In genomic region chr3:13869944-13870343, GRCh38 we compare ENCODE assay signal across 18 cellular contexts. TPM values are rescaled to one million over a fixed set of nuclear protein-coding genes. Genes with fewer than 3 reads are reported as not detected.
DNase-seq lines count a peak whose midpoint lies in the region; ATAC-seq and TF ChIP-seq lines count a peak whose summit lies in the region.
"Had no signal": no experiment of that assay in that cellular context is flagged by ENCODE, and none has a peak within 500 bp of the region (broad histone marks: within the 10 kb centered on the region; RNA-seq: fewer than 3 reads in every experiment).

No MANE protein-coding gene starts in this region.

- peak overlapping the region; percentile 4 for H3K27ac Mint-ChIP-seq in activated CD8-positive, alpha-beta T cell treated with anti-CD3 and anti-CD28 coated beads for 36 hours
- H3K27ac Mint-ChIP-seq in activated CD8-positive, alpha-beta T cell treated with anti-CD3 and anti-CD28 coated beads, Interleukin-2, amount 10 ng/mL, durations not matched to agents 7 days and 5 days = no peak overlapping the region
- H3K27ac Mint-ChIP-seq in stimulated activated effector memory CD8-positive, alpha-beta T cell treated with anti-CD3 and anti-CD28 coated beads, Interleukin-12 subunit alpha, Interleukin-12 subunit beta, amount 100 ng/mL, for 72 hours = peak overlapping the region; percentile 86

- H3K9me3 Mint-ChIP-seq in activated CD8-positive, alpha-beta T cell treated with anti-CD3 and anti-CD28 coated beads for 36 hours = no peaks in the 10 kb centered on the region
- H3K9me3 Mint-ChIP-seq in activated CD8-positive, alpha-beta T cell treated with anti-CD3 and anti-CD28 coated beads, Interleukin-2, amount 10 ng/mL, durations not matched to agents 7 days and 5 days (ENCODE audit: insufficient read depth) = no peaks in the 10 kb centered on the region
- H3K9me3 Mint-ChIP-seq in stimulated activated effector memory CD8-positive, alpha-beta T cell treated with anti-CD3 and anti-CD28 coated beads, Interleukin-12 subunit alpha, Interleukin-12 subunit beta, amount 100 ng/mL, for 72 hours = no peaks in the 10 kb centered on the region

- DNase-seq in activated CD8-positive, alpha-beta T cell treated with anti-CD3 and anti-CD28 coated beads for 36 hours = no peak
- no peak for DNase-seq in activated CD8-positive, alpha-beta T cell treated with anti-CD3 and anti-CD28 coated beads, Interleukin-2, amount 10 ng/mL, durations not matched to agents 7 days and 5 days
- DNase-seq in RWPE2 (ENCODE audit: low spot score) (no peak), foreskin keratinocyte (no peak), activated gamma-delta T cell treated with Interleukin-2 at 50 U/mL for 16 hours (no peak), mesenteric fat pad (ENCODE audit: low spot score) (no peak)
- DNase-seq in stimulated activated effector memory CD8-positive, alpha-beta T cell treated with anti-CD3 and anti-CD28 coated beads, Interleukin-12 subunit alpha, Interleukin-12 subunit beta, amount 100 ng/mL, for 72 hours (ENCODE audit: low spot score in 2 of 2) = no peak
- DNase-seq: Caco-2, DMS153, GM23248, HCEC 1CT, NCI-H187, NCI-H345, NCI-H526 had no signal

- H3K36me3 Mint-ChIP-seq in activated CD8-positive, alpha-beta T cell treated with anti-CD3 and anti-CD28 coated beads for 36 hours (ENCODE audit: low read depth) = peaks cover 1% of the 10 kb centered on the region
- peaks cover 2% of the 10 kb centered on the region for H3K36me3 Mint-ChIP-seq in activated CD8-positive, alpha-beta T cell treated with anti-CD3 and anti-CD28 coated beads, Interleukin-2, amount 10 ng/mL, durations not matched to agents 7 days and 5 days (ENCODE audit: low read depth)
- no peaks in the 10 kb centered on the region for H3K36me3 Mint-ChIP-seq in stimulated activated effector memory CD8-positive, alpha-beta T cell treated with anti-CD3 and anti-CD28 coated beads, Interleukin-12 subunit alpha, Interleukin-12 subunit beta, amount 100 ng/mL, for 72 hours

- H3K9me3 ChIP-seq in RWPE2 (ENCODE audit: severe bottlenecking) = no peaks in the 10 kb centered on the region
- H3K9me3 ChIP-seq: Caco-2 had no signal

- H3K27ac ChIP-seq in RWPE2 (ENCODE audit: poor library complexity, severe bottlenecking) (peak overlapping the region; percentile 25), foreskin keratinocyte (no peak overlapping the region)
- H3K27ac ChIP-seq: BLaER1, GM23248, HL-60 had no signal

- no peak for TF ChIP-seq CTCF in activated CD8-positive, alpha-beta T cell treated with anti-CD3 and anti-CD28 coated beads for 36 hours (IDR thresholded peaks at IDR 0.05)
- TF ChIP-seq CTCF in RWPE2 (IDR thresholded peaks at IDR 0.05; ENCODE audit: poor library complexity, severe bottlenecking) (no peak), foreskin keratinocyte (conservative IDR thresholded peaks at IDR 0.05) (no peak)

- H3K4me3 Mint-ChIP-seq in activated CD8-positive, alpha-beta T cell treated with anti-CD3 and anti-CD28 coated beads for 36 hours = no peak overlapping the region
- H3K4me3 Mint-ChIP-seq in activated CD8-positive, alpha-beta T cell treated with anti-CD3 and anti-CD28 coated beads, Interleukin-2, amount 10 ng/mL, durations not matched to agents 7 days and 5 days = no peak overlapping the region
- no peak overlapping the region for H3K4me3 Mint-ChIP-seq in stimulated activated effector memory CD8-positive, alpha-beta T cell treated with anti-CD3 and anti-CD28 coated beads, Interleukin-12 subunit alpha, Interleukin-12 subunit beta, amount 100 ng/mL, for 72 hours
- H3K4me3 Mint-ChIP-seq: IgD-negative memory B cell had no signal

- H3K36me3 ChIP-seq in RWPE2 (ENCODE audit: low read depth) = peaks cover 76% of the 10 kb centered on the region
- H3K36me3 ChIP-seq: BLaER1 had no signal

- POLR2A ChIA-PET in activated CD8-positive, alpha-beta T cell treated with anti-CD3 and anti-CD28 coated beads for 36 hours (lab: Charles Lee) = no interaction called here
- POLR2A ChIA-PET in activated CD8-positive, alpha-beta T cell treated with anti-CD3 and anti-CD28 coated beads, Interleukin-2, amount 10 ng/mL, durations not matched to agents 7 days and 5 days (lab: Charles Lee) = no interaction called here

- intact Hi-C loops in activated CD8-positive, alpha-beta T cell treated with anti-CD3 and anti-CD28 coated beads for 36 hours (cut with micrococcal nuclease) = no loop called here

- peaks cover 35% of the 10 kb centered on the region for H3K4me1 Mint-ChIP-seq in activated CD8-positive, alpha-beta T cell treated with anti-CD3 and anti-CD28 coated beads for 36 hours (ENCODE audit: low read depth)
- H3K4me1 Mint-ChIP-seq in activated CD8-positive, alpha-beta T cell treated with anti-CD3 and anti-CD28 coated beads, Interleukin-2, amount 10 ng/mL, durations not matched to agents 7 days and 5 days (ENCODE audit: low read depth) = peaks cover 34% of the 10 kb centered on the region
- H3K4me1 Mint-ChIP-seq in stimulated activated effector memory CD8-positive, alpha-beta T cell treated with anti-CD3 and anti-CD28 coated beads, Interleukin-12 subunit alpha, Interleukin-12 subunit beta, amount 100 ng/mL, for 72 hours = peaks cover 50% of the 10 kb centered on the region

- H3K4me1 ChIP-seq in RWPE2 (ENCODE audit: insufficient read depth, poor library complexity, severe bottlenecking) (no peaks in the 10 kb centered on the region), foreskin keratinocyte (peaks cover 13% of the 10 kb centered on the region)
- H3K4me1 ChIP-seq: Caco-2 had no signal

- no peaks in the 10 kb centered on the region for H3K27me3 ChIP-seq in RWPE2 (ENCODE audit: insufficient read depth, poor library complexity, severe bottlenecking)
- no peaks in the 10 kb centered on the region for H3K27me3 ChIP-seq in foreskin keratinocyte

- CTCF ChIA-PET in activated CD8-positive, alpha-beta T cell treated with anti-CD3 and anti-CD28 coated beads for 36 hours (lab: Charles Lee) = interaction anchor here (1.8 to 3.6 kb wide), 2 partner anchors 10 to 212 kb away, joined by 6 to 23 read pairs; partner anchors contain the start of gene WNT7A
- CTCF ChIA-PET in activated CD8-positive, alpha-beta T cell treated with anti-CD3 and anti-CD28 coated beads, Interleukin-2, amount 10 ng/mL, durations not matched to agents 7 days and 5 days (lab: Charles Lee) = interaction anchor here (1.1 kb wide), 1 partner anchor 10 kb away, joined by 4 read pairs; the partner anchor contains the start of gene WNT7A

- no peak overlapping the region for H3K4me3 ChIP-seq in RWPE2 (ENCODE audit: severe bottlenecking)
- H3K4me3 ChIP-seq: BLaER1, GM23248 had no signal

- no peaks in the 10 kb centered on the region for H3K27me3 Mint-ChIP-seq in activated CD8-positive, alpha-beta T cell treated with anti-CD3 and anti-CD28 coated beads for 36 hours
- peaks cover 12% of the 10 kb centered on the region for H3K27me3 Mint-ChIP-seq in activated CD8-positive, alpha-beta T cell treated with anti-CD3 and anti-CD28 coated beads, Interleukin-2, amount 10 ng/mL, durations not matched to agents 7 days and 5 days (ENCODE audit: low read depth)

- no peak for ATAC-seq in activated CD8-positive, alpha-beta T cell treated with anti-CD3 and anti-CD28 coated beads for 36 hours
- ATAC-seq in activated CD8-positive, alpha-beta T cell treated with anti-CD3 and anti-CD28 coated beads, Interleukin-2, amount 10 ng/mL, durations not matched to agents 7 days and 5 days = no peak
- ATAC-seq in RWPE2 (ENCODE audit: low read depth) = peak; percentile 68
- peak; percentile 44 for ATAC-seq in foreskin keratinocyte
- ATAC-seq in stimulated activated effector memory CD8-positive, alpha-beta T cell treated with anti-CD3 and anti-CD28 coated beads, Interleukin-12 subunit alpha, Interleukin-12 subunit beta, amount 100 ng/mL, for 72 hours = no peak
- no peak for ATAC-seq in HG02981 (IDR thresholded peaks at IDR 0.05; ENCODE audit: unreplicated experiment)

RNA-seq across cellular contexts. Expression of gene WNT7A, which starts 9.9 kb away (rescaled TPM):
- total RNA-seq in activated CD8-positive, alpha-beta T cell treated with anti-CD3 and anti-CD28 coated beads for 36 hours = under 1 TPM in 1 of 2 experiments, not detected in 1; 0.09 TPM
- not detected for total RNA-seq in activated CD8-positive, alpha-beta T cell treated with anti-CD3 and anti-CD28 coated beads, Interleukin-2, amount 10 ng/mL, durations not matched to agents 7 days and 5 days
- total RNA-seq in foreskin keratinocyte = 48.2 and 65.5 TPM in 2 replicates
- polyA plus RNA-seq in foreskin keratinocyte = 42.2 and 54.1 TPM in 2 replicates
- not detected for total RNA-seq in mesenteric fat pad
- total RNA-seq: GM23248 had no signal
- polyA plus RNA-seq: GM23248 had no signal

Comparison
In these comparisons a context has a peak if more than half of its experiments do, and no peak if none do; other contexts are left out.
1. ATAC-seq: peak in RWPE2 (single experiment) and foreskin keratinocyte (single experiment); none in activated CD8-positive, alpha-beta T cell treated with anti-CD3 and anti-CD28 coated beads for 36 hours (single experiment), activated CD8-positive, alpha-beta T cell treated with anti-CD3 and anti-CD28 coated beads, Interleukin-2, amount 10 ng/mL, durations not matched to agents 7 days and 5 days (single experiment), stimulated activated effector memory CD8-positive, alpha-beta T cell treated with anti-CD3 and anti-CD28 coated beads, Interleukin-12 subunit alpha, Interleukin-12 subunit beta, amount 100 ng/mL, for 72 hours (single experiment) and HG02981 (single experiment).
2. RNA of gene WNT7A, which starts 9.9 kb away (total RNA-seq): 48.2 to 65.5 TPM in foreskin keratinocyte; 0.09 TPM in activated CD8-positive, alpha-beta T cell treated with anti-CD3 and anti-CD28 coated beads for 36 hours, not detected in activated CD8-positive, alpha-beta T cell treated with anti-CD3 and anti-CD28 coated beads, Interleukin-2, amount 10 ng/mL, durations not matched to agents 7 days and 5 days and not detected in mesenteric fat pad (single experiment); every median in the first group is over 10 times any median in the second.